In genomic region chr12:95529693-95530225, GRCh38 we compare ENCODE assay signal across 19 cellular contexts. TPM values are rescaled to one million over a fixed set of nuclear protein-coding genes. Genes with fewer than 3 reads are reported as not detected.
"Had no signal": no experiment of that assay in that cellular context is flagged by ENCODE, and none has a peak within 500 bp of the region (broad histone marks: within the 10 kb centered on the region; RNA-seq: fewer than 3 reads in every experiment).

No MANE protein-coding gene starts in this region.

- H3K4me3 ChIP-seq: cardiac muscle cell, dorsolateral prefrontal cortex, lower lobe of right lung, prostate gland, right atrium auricular region, tibial artery had no signal

- DNase-seq: activated CD4-positive, alpha-beta T cell treated with anti-CD3 and anti-CD28 coated beads for 36 hours; activated CD4-positive, alpha-beta T cell treated with anti-CD3 and anti-CD28 coated beads, Interleukin-2, amount 50 U/mL, for 48 hours; activated T-cell treated with anti-CD3 and anti-CD28 coated beads for 4 hours; amniotic stem cell; dorsolateral prefrontal cortex; hippocampal formation; lower lobe of right lung; stimulated activated naive CD8-positive, alpha-beta T cell treated with anti-CD3 and anti-CD28 coated beads, Interleukin-15, Interleukin-2, amounts not matched to agents 100 U/mL and 50 U/mL, for 24 hours; substantia nigra; T-helper 2 cell; tibial artery had no signal

- H3K9me3 Mint-ChIP-seq: activated T-helper 1 cell treated with anti-CD3 and anti-CD28 coated beads, Interleukin-12 subunit alpha, Interleukin-12 subunit beta, Interleukin-2, Interleukin-4 antibody, amounts not matched to agents 30 ng/mL and 10 ng/mL and 1 ng/mL, durations not matched to agents 14 hours and 24 hours and 36 hours; mesothelial cell of epicardium; neural crest cell had no signal

- H3K27me3 ChIP-seq: cardiac muscle cell, dorsolateral prefrontal cortex, right atrium auricular region, tibial artery had no signal

- H3K27ac Mint-ChIP-seq: activated CD4-positive, alpha-beta T cell treated with anti-CD3 and anti-CD28 coated beads for 36 hours; activated naive CD8-positive, alpha-beta T cell; activated T-helper 1 cell treated with anti-CD3 and anti-CD28 coated beads, Interleukin-12 subunit alpha, Interleukin-12 subunit beta, Interleukin-2, Interleukin-4 antibody, amounts not matched to agents 30 ng/mL and 10 ng/mL and 1 ng/mL, durations not matched to agents 14 hours and 24 hours and 36 hours; mesothelial cell of epicardium had no signal

- H3K4me1 ChIP-seq: prostate gland, right atrium auricular region, tibial artery had no signal

- H3K27ac ChIP-seq: cardiac muscle cell, dorsolateral prefrontal cortex, lower lobe of right lung, prostate gland, right atrium auricular region, tibial artery had no signal

- H3K4me1 Mint-ChIP-seq: neural crest cell had no signal

- H3K9me3 ChIP-seq: lower lobe of right lung, prostate gland, right atrium auricular region, tibial artery had no signal

- H3K36me3 Mint-ChIP-seq: mesothelial cell of epicardium had no signal

- H3K4me3 Mint-ChIP-seq: activated CD4-positive, alpha-beta T cell treated with anti-CD3 and anti-CD28 coated beads for 36 hours; activated naive CD8-positive, alpha-beta T cell; activated T-helper 1 cell treated with anti-CD3 and anti-CD28 coated beads, Interleukin-12 subunit alpha, Interleukin-12 subunit beta, Interleukin-2, Interleukin-4 antibody, amounts not matched to agents 30 ng/mL and 10 ng/mL and 1 ng/mL, durations not matched to agents 14 hours and 24 hours and 36 hours; mesothelial cell of epicardium; neural crest cell had no signal

- ATAC-seq: activated CD4-positive, alpha-beta T cell treated with anti-CD3 and anti-CD28 coated beads for 36 hours; lower lobe of right lung; stimulated activated naive CD8-positive, alpha-beta T cell treated with anti-CD3 and anti-CD28 coated beads, Interleukin-15, Interleukin-2, amounts not matched to agents 100 U/mL and 50 U/mL, for 24 hours had no signal

- H3K36me3 ChIP-seq: cardiac muscle cell, lower lobe of right lung, prostate gland, right atrium auricular region, tibial artery had no signal

- H3K27me3 Mint-ChIP-seq: activated CD4-positive, alpha-beta T cell treated with anti-CD3 and anti-CD28 coated beads for 36 hours; activated naive CD8-positive, alpha-beta T cell had no signal

RNA-seq across cellular contexts. Expression of gene USP44, which starts 21.5 kb away (rescaled TPM):
- total RNA-seq: myocyte had no signal
